In genomic region chr11:34667810-34668582, GRCh38 we compare ENCODE assay signal across 2 cellular contexts.
TF ChIP-seq lines count a peak whose summit lies in the region.

No MANE protein-coding gene starts in this region.

TF ChIP-seq in A549, 52 proteins besides CTCF, POLR2A, EP300 and RAD21 (continues in another document):
- no peak for TF ChIP-seq POLR2AphosphoS2 (conservative IDR thresholded peaks at IDR 0.05; ENCODE audit: low read length)
- no peak for TF ChIP-seq TP53 (CRISPR knock-in tag; IDR thresholded peaks at IDR 0.05)
- no peak for TF ChIP-seq JUNB (IDR thresholded peaks at IDR 0.05)
- TF ChIP-seq, protein P1, sequence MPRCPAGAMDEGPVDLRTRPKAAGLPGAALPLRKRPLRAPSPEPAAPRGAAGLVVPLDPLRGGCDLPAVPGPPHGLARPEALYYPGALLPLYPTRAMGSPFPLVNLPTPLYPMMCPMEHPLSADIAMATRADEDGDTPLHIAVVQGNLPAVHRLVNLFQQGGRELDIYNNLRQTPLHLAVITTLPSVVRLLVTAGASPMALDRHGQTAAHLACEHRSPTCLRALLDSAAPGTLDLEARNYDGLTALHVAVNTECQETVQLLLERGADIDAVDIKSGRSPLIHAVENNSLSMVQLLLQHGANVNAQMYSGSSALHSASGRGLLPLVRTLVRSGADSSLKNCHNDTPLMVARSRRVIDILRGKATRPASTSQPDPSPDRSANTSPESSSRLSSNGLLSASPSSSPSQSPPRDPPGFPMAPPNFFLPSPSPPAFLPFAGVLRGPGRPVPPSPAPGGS (IDR thresholded peaks at IDR 0.05): no peak
- TF ChIP-seq, protein P2, sequence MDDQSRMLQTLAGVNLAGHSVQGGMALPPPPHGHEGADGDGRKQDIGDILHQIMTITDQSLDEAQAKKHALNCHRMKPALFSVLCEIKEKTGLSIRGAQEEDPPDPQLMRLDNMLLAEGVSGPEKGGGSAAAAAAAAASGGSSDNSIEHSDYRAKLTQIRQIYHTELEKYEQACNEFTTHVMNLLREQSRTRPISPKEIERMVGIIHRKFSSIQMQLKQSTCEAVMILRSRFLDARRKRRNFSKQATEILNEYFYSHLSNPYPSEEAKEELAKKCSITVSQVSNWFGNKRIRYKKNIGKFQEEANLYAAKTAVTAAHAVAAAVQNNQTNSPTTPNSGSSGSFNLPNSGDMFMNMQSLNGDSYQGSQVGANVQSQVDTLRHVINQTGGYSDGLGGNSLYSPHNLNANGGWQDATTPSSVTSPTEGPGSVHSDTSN (IDR thresholded peaks at IDR 0.05): no peak
- TF ChIP-seq RNF2 (IDR thresholded peaks at IDR 0.05; ENCODE audit: borderline replicate concordance, low read depth): no peak
- no peak for TF ChIP-seq MAZ (IDR thresholded peaks at IDR 0.05; ENCODE audit: borderline replicate concordance, low read depth, low read length)
- TF ChIP-seq PHF8 (IDR thresholded peaks at IDR 0.05; ENCODE audit: borderline replicate concordance, low read depth): no peak
- no peak for TF ChIP-seq ZSCAN20 (CRISPR knock-in tag; IDR thresholded peaks at IDR 0.05)
- no peak for TF ChIP-seq HOXB13 (CRISPR knock-in tag; IDR thresholded peaks at IDR 0.05; ENCODE audit: low read depth)
- no peak for TF ChIP-seq SREBF2 (IDR thresholded peaks at IDR 0.05)
- no peak for TF ChIP-seq ZNF302 (CRISPR knock-in tag; IDR thresholded peaks at IDR 0.05)
- no peak for TF ChIP-seq MYC (IDR thresholded peaks at IDR 0.05; ENCODE audit: borderline replicate concordance, low read length)
- TF ChIP-seq KDM1A (IDR thresholded peaks at IDR 0.05; ENCODE audit: low read depth): no peak
- no peak for TF ChIP-seq REST (IDR thresholded peaks at IDR 0.05)
- no peak for TF ChIP-seq E2F6 (IDR thresholded peaks at IDR 0.05; ENCODE audit: borderline replicate concordance, low read depth)
- TF ChIP-seq ELK1 (IDR thresholded peaks at IDR 0.05; ENCODE audit: low read depth, low read length): no peak
- no peak for TF ChIP-seq HEYL (CRISPR knock-in tag; IDR thresholded peaks at IDR 0.05)
- TF ChIP-seq SMC3 (IDR thresholded peaks at IDR 0.05): no peak
- no peak for TF ChIP-seq BHLHE40 (IDR thresholded peaks at IDR 0.05; ENCODE audit: low read depth, low read length)
- no peak for TF ChIP-seq CBX2 (IDR thresholded peaks at IDR 0.05; ENCODE audit: borderline replicate concordance, low read depth)
- 0 out of 2 replicates have a peak, but pooled peaks have one; percentile 35 for TF ChIP-seq EHF (CRISPR knock-in tag; IDR thresholded peaks at IDR 0.05)
- no peak for TF ChIP-seq TFCP2L1 (CRISPR knock-in tag; IDR thresholded peaks at IDR 0.05)
- TF ChIP-seq NR3C1 (IDR thresholded peaks at IDR 0.05): no peak
- no peak for TF ChIP-seq FOSL2 (IDR thresholded peaks at IDR 0.05)
- 0 out of 2 replicates have a peak, but pooled peaks have one; percentile 20 for TF ChIP-seq FOSL2 (CRISPR knock-in tag; IDR thresholded peaks at IDR 0.05)

TF ChIP-seq in IMR-90, 13 proteins besides CTCF, POLR2A, EP300 and RAD21:
- TF ChIP-seq USF2 (IDR thresholded peaks at IDR 0.05; ENCODE audit: low read depth, low read length): no peak
- TF ChIP-seq FOS (IDR thresholded peaks at IDR 0.05; ENCODE audit: low read depth, low read length): no peak
- TF ChIP-seq RCOR1 (IDR thresholded peaks at IDR 0.05; ENCODE audit: insufficient replicate concordance, low read length): no peak
- no peak for TF ChIP-seq ELK1 (IDR thresholded peaks at IDR 0.05; ENCODE audit: borderline replicate concordance, low read depth, low read length)
- no peak for TF ChIP-seq MAZ (IDR thresholded peaks at IDR 0.05; ENCODE audit: borderline replicate concordance, low read depth, low read length)
- TF ChIP-seq CHD1 (IDR thresholded peaks at IDR 0.05; ENCODE audit: low read depth, low read length): no peak
TF ChIP-seq in IMR-90: peak in this region for 0.
